In genomic region chr12:131983554-131983953, GRCh38 we compare ENCODE assay signal across 26 cellular contexts.
"Had no signal": no experiment of that assay in that cellular context is flagged by ENCODE, and none has a peak within 500 bp of the region (broad histone marks: within the 10 kb centered on the region; RNA-seq: fewer than 3 reads in every experiment).

No MANE protein-coding gene starts in this region.

- H3K27ac ChIP-seq: brain microvascular endothelial cell, epithelial cell of prostate, gastroesophageal sphincter, heart right ventricle had no signal

- H3K4me3 ChIP-seq: esophagus squamous epithelium, gastroesophageal sphincter, heart right ventricle had no signal

- H3K4me1 Mint-ChIP-seq: activated CD4-positive, alpha-beta T cell treated with anti-CD3 and anti-CD28 coated beads for 36 hours; activated T-helper 17 cell treated with anti-CD3 and anti-CD28 coated beads, Interleukin-2, amount 50 U/mL, for 72 hours had no signal

- DNase-seq: activated CD4-positive, alpha-beta memory T cell treated with anti-CD3 and anti-CD28 coated beads for 36 hours; activated CD4-positive, alpha-beta T cell treated with anti-CD3 and anti-CD28 coated beads for 36 hours; activated CD4-positive, alpha-beta T cell treated with anti-CD3 and anti-CD28 coated beads, Interleukin-2, amount 10 ng/mL, durations not matched to agents 24 days and 14 days; activated CD4-positive, CD25-positive, alpha-beta regulatory T cell; activated CD4-positive, CD25-positive, alpha-beta regulatory T cell treated with anti-CD3 and anti-CD28 coated beads, Interleukin-2, amount 50 U/mL, for 72 hours; activated CD8-positive, alpha-beta T cell treated with anti-CD3 and anti-CD28 coated beads, Interleukin-2, amount 10 ng/mL, durations not matched to agents 7 days and 5 days; activated effector memory CD4-positive, alpha-beta T cell treated with Interleukin-2 at 50 U/mL for 16 hours; activated gamma-delta T cell treated with Interleukin-2 at 50 U/mL for 16 hours; activated naive CD4-positive, alpha-beta T cell treated with anti-CD3 and anti-CD28 coated beads, Interleukin-2, amount 50 U/mL, for 16 hours; activated naive CD4-positive, alpha-beta T cell treated with Interleukin-2 at 50 U/mL for 16 hours; activated T-cell treated with anti-CD3 and anti-CD28 coated beads, Interleukin-2, amount 50 U/mL, for 4 hours; brain microvascular endothelial cell; cortex of kidney; dermis blood vessel endothelial cell; effector CD4-positive, alpha-beta T cell; effector memory CD8-positive, alpha-beta T cell; esophagus squamous epithelium; foreskin melanocyte; heart right ventricle; T-helper 1 cell; T-helper 17 cell had no signal

- ATAC-seq: activated CD4-positive, alpha-beta T cell treated with anti-CD3 and anti-CD28 coated beads for 36 hours; activated CD8-positive, alpha-beta T cell treated with anti-CD3 and anti-CD28 coated beads, Interleukin-2, amount 10 ng/mL, durations not matched to agents 7 days and 5 days; activated T-cell treated with anti-CD3 and anti-CD28 coated beads, Interleukin-2, amount 50 U/mL, for 4 hours; activated T-helper 17 cell treated with anti-CD3 and anti-CD28 coated beads, Interleukin-2, amount 50 U/mL, for 72 hours; effector memory CD8-positive, alpha-beta T cell; gastroesophageal sphincter; heart right ventricle; T-helper 17 cell had no signal

- H3K9me3 Mint-ChIP-seq: activated CD4-positive, alpha-beta memory T cell treated with anti-CD3 and anti-CD28 coated beads for 36 hours; activated CD4-positive, alpha-beta T cell treated with anti-CD3 and anti-CD28 coated beads, Interleukin-2, amount 10 ng/mL, durations not matched to agents 24 days and 14 days; activated T-cell treated with anti-CD3 and anti-CD28 coated beads, Interleukin-2, amount 50 U/mL, for 4 hours; activated T-helper 17 cell treated with anti-CD3 and anti-CD28 coated beads, Interleukin-2, amount 50 U/mL, for 72 hours; central memory CD8-positive, alpha-beta T cell; effector memory CD8-positive, alpha-beta T cell had no signal

- H3K27me3 Mint-ChIP-seq: activated CD4-positive, alpha-beta memory T cell treated with anti-CD3 and anti-CD28 coated beads for 36 hours; activated CD4-positive, alpha-beta T cell treated with anti-CD3 and anti-CD28 coated beads for 36 hours; activated CD4-positive, alpha-beta T cell treated with anti-CD3 and anti-CD28 coated beads, Interleukin-2, amount 10 ng/mL, durations not matched to agents 24 days and 14 days; activated naive CD8-positive, alpha-beta T cell; activated T-helper 17 cell treated with anti-CD3 and anti-CD28 coated beads, Interleukin-2, amount 50 U/mL, for 72 hours; central memory CD8-positive, alpha-beta T cell; effector memory CD8-positive, alpha-beta T cell; T-helper 17 cell had no signal

- H3K4me3 Mint-ChIP-seq: activated CD4-positive, alpha-beta memory T cell treated with anti-CD3 and anti-CD28 coated beads for 36 hours; activated CD4-positive, alpha-beta T cell treated with anti-CD3 and anti-CD28 coated beads for 36 hours; activated CD4-positive, alpha-beta T cell treated with anti-CD3 and anti-CD28 coated beads, Interleukin-2, amount 10 ng/mL, durations not matched to agents 24 days and 14 days; activated CD8-positive, alpha-beta T cell treated with anti-CD3 and anti-CD28 coated beads, Interleukin-2, amount 10 ng/mL, durations not matched to agents 7 days and 5 days; activated naive CD8-positive, alpha-beta T cell; activated T-cell treated with anti-CD3 and anti-CD28 coated beads, Interleukin-2, amount 50 U/mL, for 4 hours; activated T-helper 17 cell treated with anti-CD3 and anti-CD28 coated beads, Interleukin-2, amount 50 U/mL, for 72 hours; central memory CD8-positive, alpha-beta T cell; effector memory CD8-positive, alpha-beta T cell; T-helper 17 cell had no signal

- H3K9me3 ChIP-seq: esophagus squamous epithelium, gastroesophageal sphincter, heart right ventricle had no signal

- H3K27me3 ChIP-seq: brain microvascular endothelial cell, esophagus squamous epithelium, gastroesophageal sphincter, heart right ventricle had no signal

- H3K27ac Mint-ChIP-seq: activated CD4-positive, alpha-beta memory T cell treated with anti-CD3 and anti-CD28 coated beads for 36 hours; activated CD4-positive, alpha-beta T cell treated with anti-CD3 and anti-CD28 coated beads for 36 hours; activated CD4-positive, alpha-beta T cell treated with anti-CD3 and anti-CD28 coated beads, Interleukin-2, amount 10 ng/mL, durations not matched to agents 24 days and 14 days; activated naive CD8-positive, alpha-beta T cell; activated T-helper 17 cell treated with anti-CD3 and anti-CD28 coated beads, Interleukin-2, amount 50 U/mL, for 72 hours; T-helper 17 cell had no signal
